25 cellular contexts compared by ENCODE assay signal in the genomic region with DNA sequence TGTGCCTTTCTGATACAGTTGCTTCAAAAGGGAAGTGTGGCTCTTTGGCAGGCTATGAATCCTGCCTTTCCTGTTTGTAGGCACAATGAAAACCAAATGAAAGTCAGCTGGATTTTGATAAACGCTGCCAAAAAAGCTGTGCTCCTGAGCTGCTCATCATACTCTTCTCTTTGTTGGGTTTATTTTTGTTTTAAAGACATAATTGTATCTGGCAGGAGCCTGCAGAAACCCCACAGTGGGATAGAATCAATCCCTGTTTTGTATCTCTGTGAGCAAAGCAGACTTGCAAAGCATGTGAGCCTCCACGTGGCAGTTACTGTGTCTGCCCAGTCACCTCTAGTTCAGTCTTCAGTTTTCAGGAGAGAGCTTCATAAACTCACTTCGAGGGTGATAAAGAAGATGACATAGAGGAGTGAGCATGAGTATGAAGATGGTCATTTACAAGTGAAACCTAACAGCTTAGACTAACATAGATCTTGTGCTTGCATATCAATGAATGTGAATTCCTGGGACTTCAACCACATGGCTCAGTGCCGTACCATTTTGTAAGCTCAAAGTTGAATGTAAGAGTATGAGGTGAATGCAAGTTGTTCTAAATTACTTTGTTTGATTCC.
DNase-seq lines count a peak whose midpoint lies in the region; ATAC-seq and TF ChIP-seq lines count a peak whose summit lies in the region.
"Had no signal": no experiment of that assay in that cellular context is flagged by ENCODE, and none has a peak within 500 bp of the region (broad histone marks: within the 10 kb centered on the region; RNA-seq: fewer than 3 reads in every experiment).

No MANE protein-coding gene starts in this region.

- no peak overlapping the region for H3K4ac ChIP-seq in mesendoderm (ENCODE audit: low read depth, low read length)

- H3K9me2 ChIP-seq in GM23248 (ENCODE audit: insufficient read depth): no peaks in the 10 kb centered on the region

- no peak overlapping the region for H3K23ac ChIP-seq in mesendoderm (ENCODE audit: low read length)

- peak overlapping the region; percentile 68 for H3K18ac ChIP-seq in mesendoderm (ENCODE audit: low read length)

- no peak overlapping the region for H3K9ac ChIP-seq in GM23248
- H3K9ac ChIP-seq in mesendoderm (ENCODE audit: low read length): no peak overlapping the region

- DNase-seq in GM23248: peak; percentile 17
- peak; percentile 80 for DNase-seq in NCI-H345 (lab: John Stamatoyannopoulos, UW)
- peak; percentile 18 for DNase-seq in mesendoderm
- DNase-seq in activated effector memory CD4-positive, alpha-beta T cell treated with Interleukin-2 at 50 U/mL for 16 hours: no peak
- no peak for DNase-seq in SIG-M5 treated with dmso at 0.1 percent for 504 hours (lab: John Stamatoyannopoulos, UW; ENCODE audit: unreplicated experiment)
- DNase-seq: activated CD4-positive, alpha-beta T cell treated with anti-CD3 and anti-CD28 coated beads, Interleukin-2, amount 50 U/mL, for 1 hour; DMS53; GF-D8; heart right ventricle; HFFc6; immature natural killer cell; lower lobe of right lung; NCI-H2029; NCI-H510A treated with DMSO at 0.1 percent for 48 hours; OCI-M1; SIG-M5 had no signal

- H4K5ac ChIP-seq in mesendoderm (ENCODE audit: low read length): no peak overlapping the region

- H3K36me3 Mint-ChIP-seq in brain: peaks cover 3% of the 10 kb centered on the region
- H3K36me3 Mint-ChIP-seq in stimulated activated memory B cell treated with anti-CD40 and anti-IgM and Interleukin-4, amounts not matched to agents 10 μg/mL and 1 μg/mL and 100 μg/mL, for 72 hours: no peaks in the 10 kb centered on the region
- H3K36me3 Mint-ChIP-seq: immature natural killer cell had no signal

- peaks cover 4% of the 10 kb centered on the region; the same call in 1 of the 2 replicates for H3F3A ChIP-seq in GM23248 (ENCODE audit: insufficient read depth)

- no peak overlapping the region for H2BK120ac ChIP-seq in mesendoderm (ENCODE audit: low read depth, low read length)

- H4K8ac ChIP-seq in mesendoderm (ENCODE audit: low read depth, low read length): no peak overlapping the region

- H3K9me3 Mint-ChIP-seq in brain: peaks cover 4 to 25% (median 11%) of the 10 kb centered on the region in 5 experiments
- H3K9me3 Mint-ChIP-seq in stimulated activated memory B cell treated with anti-CD40 and anti-IgM and Interleukin-4, amounts not matched to agents 10 μg/mL and 1 μg/mL and 100 μg/mL, for 72 hours: peaks cover 6% of the 10 kb centered on the region
- H3K9me3 Mint-ChIP-seq: activated T-helper 2 cell treated with anti-CD3 and anti-CD28 coated beads, Interferon-gamma antibody, Interleukin-2, Interleukin-4, amounts not matched to agents 10 μg/mL and 5 μg/mL and 100 μg/mL, durations not matched to agents 14 hours and 24 hours and 36 hours; HFFc6; T-helper 1 cell treated with Interleukin-12 subunit alpha and Interleukin-12 subunit beta and Interleukin-4 antibody, amounts not matched to agents 30 μg/mL and 1 μg/mL, for 36 hours had no signal

- no peaks in the 10 kb centered on the region for H3K27me3 ChIP-seq in GM23248 (replicated peaks; ENCODE audit: insufficient read depth)
- no peaks in the 10 kb centered on the region for H3K27me3 ChIP-seq in mesendoderm (ENCODE audit: insufficient read depth, low read length, poor library complexity)
- H3K27me3 ChIP-seq: cardiac muscle cell, heart right ventricle had no signal

- H3K4me2 ChIP-seq in GM23248 (ENCODE audit: unreplicated experiment) (no peak overlapping the region), mesendoderm (ENCODE audit: low read length) (no peak overlapping the region)

- no peak for ATAC-seq in HG03175 (IDR thresholded peaks at IDR 0.05; ENCODE audit: unreplicated experiment)
- ATAC-seq in stimulated activated memory B cell treated with anti-CD40 and anti-IgM and Interleukin-4, amounts not matched to agents 10 μg/mL and 1 μg/mL and 100 μg/mL, for 72 hours: no peak
- ATAC-seq: GM12878, heart right ventricle, lower lobe of right lung had no signal

- H3K36me3 ChIP-seq in GM23248 (ENCODE audit: low read depth): no peaks in the 10 kb centered on the region
- no peaks in the 10 kb centered on the region for H3K36me3 ChIP-seq in mesendoderm (ENCODE audit: control insufficient read depth, insufficient read depth, low read length)
- H3K36me3 ChIP-seq: cardiac muscle cell, heart right ventricle, lower lobe of right lung had no signal

- H3K9me3 ChIP-seq in GM23248 (ENCODE audit: low read depth): no peaks in the 10 kb centered on the region
- H3K9me3 ChIP-seq: lower lobe of right lung had no signal

- no peak overlapping the region for H2BK15ac ChIP-seq in mesendoderm (replicated peaks; ENCODE audit: low read depth)

- in situ Hi-C loops in GM23248 (cut with MboI): no loop called here

- TF ChIP-seq CTCF in brain (conservative IDR thresholded peaks at IDR 0.05): no peak

- no peaks in the 10 kb centered on the region for H3K27me3 Mint-ChIP-seq in brain
- H3K27me3 Mint-ChIP-seq in stimulated activated memory B cell treated with anti-CD40 and anti-IgM and Interleukin-4, amounts not matched to agents 10 μg/mL and 1 μg/mL and 100 μg/mL, for 72 hours: no peaks in the 10 kb centered on the region
- H3K27me3 Mint-ChIP-seq: IgD-negative memory B cell had no signal

- H3K56ac ChIP-seq in mesendoderm (ENCODE audit: low read length): no peak overlapping the region

- H3K79me2 ChIP-seq in GM23248 (ENCODE audit: insufficient read depth) (no peaks in the 10 kb centered on the region), mesendoderm (ENCODE audit: control insufficient read depth, insufficient read depth, low read length) (no peaks in the 10 kb centered on the region)

- H3K4me1 Mint-ChIP-seq in brain: peaks cover 21% of the 10 kb centered on the region
- no peaks in the 10 kb centered on the region for H3K4me1 Mint-ChIP-seq in stimulated activated memory B cell treated with anti-CD40 and anti-IgM and Interleukin-4, amounts not matched to agents 10 μg/mL and 1 μg/mL and 100 μg/mL, for 72 hours
- H3K4me1 Mint-ChIP-seq: IgD-negative memory B cell, immature natural killer cell had no signal

- H2AK5ac ChIP-seq in mesendoderm (ENCODE audit: low read length): no peak overlapping the region

- 0 out of 2 replicates have a peak, but pooled peaks cover 5% of the 10 kb centered on the region for H3K4me1 ChIP-seq in GM23248 (ENCODE audit: insufficient read depth)
- no peaks in the 10 kb centered on the region for H3K4me1 ChIP-seq in mesendoderm (ENCODE audit: control insufficient read depth, low read depth, low read length)
- H3K4me1 ChIP-seq: lower lobe of right lung had no signal

- H3K4me3 ChIP-seq in GM23248 (no peak overlapping the region), mesendoderm (ENCODE audit: low read length) (no peak overlapping the region)
- H3K4me3 ChIP-seq: cardiac muscle cell, GM12878, heart right ventricle, lower lobe of right lung had no signal

- H3K27ac Mint-ChIP-seq in brain: peak overlapping the region; percentile 40 to 96 (median 86)
- no peak overlapping the region for H3K27ac Mint-ChIP-seq in stimulated activated memory B cell treated with anti-CD40 and anti-IgM and Interleukin-4, amounts not matched to agents 10 μg/mL and 1 μg/mL and 100 μg/mL, for 72 hours
- H3K27ac Mint-ChIP-seq: activated T-helper 2 cell treated with anti-CD3 and anti-CD28 coated beads, Interferon-gamma antibody, Interleukin-2, Interleukin-4, amounts not matched to agents 10 μg/mL and 5 μg/mL and 100 μg/mL, durations not matched to agents 14 hours and 24 hours and 36 hours; HFFc6; IgD-negative memory B cell; immature natural killer cell; T-helper 1 cell treated with Interleukin-12 subunit alpha and Interleukin-12 subunit beta and Interleukin-4 antibody, amounts not matched to agents 30 μg/mL and 1 μg/mL, for 36 hours had no signal

- H4K20me1 ChIP-seq in GM23248 (ENCODE audit: insufficient read depth): no peaks in the 10 kb centered on the region

- no peaks in the 10 kb centered on the region for H3K79me1 ChIP-seq in mesendoderm (ENCODE audit: low read length)

- H3K27ac ChIP-seq in GM23248 (no peak overlapping the region), mesendoderm (ENCODE audit: low read depth, low read length) (no peak overlapping the region)
- H3K27ac ChIP-seq: cardiac muscle cell, heart right ventricle, HL-60, lower lobe of right lung had no signal

- no peak overlapping the region for H2BK5ac ChIP-seq in mesendoderm (ENCODE audit: low read length)

- WGBS in GM23248 (ENCODE audit: low coverage in 1 of 2, low lambda C conversion rate in 2 of 2, missing lambda C conversion rate in 2 of 2), 2 experiments: 1 to 2% methylated on average over 4 of the region's 4 CpGs
- WGBS in mesendoderm (ENCODE audit: extremely low coverage, insufficient coverage, low lambda C conversion rate): no CpG with 5 or more reads among the region's 4 CpGs

- H3K4me3 Mint-ChIP-seq in brain: no peak overlapping the region
- no peak overlapping the region for H3K4me3 Mint-ChIP-seq in stimulated activated memory B cell treated with anti-CD40 and anti-IgM and Interleukin-4, amounts not matched to agents 10 μg/mL and 1 μg/mL and 100 μg/mL, for 72 hours
- H3K4me3 Mint-ChIP-seq: HFFc6; IgD-negative memory B cell; immature natural killer cell; T-helper 1 cell treated with Interleukin-12 subunit alpha and Interleukin-12 subunit beta and Interleukin-4 antibody, amounts not matched to agents 30 μg/mL and 1 μg/mL, for 36 hours had no signal

- no peak overlapping the region for H2AFZ ChIP-seq in GM23248

Comparison
In these comparisons a context has a peak if more than half of its experiments do, and no peak if none do; other contexts are left out.
1. DNase-seq: peak in GM23248 (single experiment), NCI-H345 (single experiment) and mesendoderm (single experiment); none in activated effector memory CD4-positive, alpha-beta T cell treated with Interleukin-2 at 50 U/mL for 16 hours (single experiment) and SIG-M5 treated with dmso at 0.1 percent for 504 hours (single experiment).